In genomic region chr7:12716134-12716667, GRCh38 we compare ENCODE assay signal across 9 cellular contexts. TPM values are rescaled to one million over a fixed set of nuclear protein-coding genes. Genes with fewer than 3 reads are reported as not detected.
DNase-seq lines count a peak whose midpoint lies in the region; ATAC-seq and TF ChIP-seq lines count a peak whose summit lies in the region.
"Had no signal": no experiment of that assay in that cellular context is flagged by ENCODE, and none has a peak within 500 bp of the region (broad histone marks: within the 10 kb centered on the region; RNA-seq: fewer than 3 reads in every experiment).

No MANE protein-coding gene starts in this region.

- intact Hi-C loops in ovary (cut with DNase I): no loop called here

- TF ChIP-seq POLR2A in ovary (IDR thresholded peaks at IDR 0.05): no peak

- ATAC-seq in thoracic aorta (ENCODE audit: insufficient number of reproducible peaks, low FRiP score, low read depth): no peak
- ATAC-seq: stimulated activated memory B cell treated with anti-CD40 and anti-IgM and Interleukin-4, amounts not matched to agents 10 μg/mL and 1 μg/mL and 100 μg/mL, for 72 hours had no signal

- H3K4me3 ChIP-seq in thoracic aorta: peak overlapping the region; percentile 41
- H3K4me3 ChIP-seq in ovary: no peak overlapping the region
- H3K4me3 ChIP-seq in MG63: no peak overlapping the region

- H3K9me3 ChIP-seq in thoracic aorta (no peaks in the 10 kb centered on the region), ovary (no peaks in the 10 kb centered on the region), MG63 (no peaks in the 10 kb centered on the region)

- peak overlapping the region; percentile 58 for H3K27ac ChIP-seq in angular gyrus (ENCODE audit: low read depth, low read length)
- H3K27ac ChIP-seq in layer of hippocampus (ENCODE audit: low read depth, low read length): peak overlapping the region; percentile 54
- H3K27ac ChIP-seq in thoracic aorta: peak overlapping the region in 1 of 2 donors; percentile 25
- H3K27ac ChIP-seq in ovary: no peak overlapping the region

- TF ChIP-seq CTCF in thoracic aorta (IDR thresholded peaks at IDR 0.05): no peak
- TF ChIP-seq CTCF in ovary (IDR thresholded peaks at IDR 0.05): no peak

- DNase-seq in NCI-H748 (lab: John Stamatoyannopoulos, UW; ENCODE audit: unreplicated experiment) (peak; percentile 51), NCI-H748 treated with DMSO at 0.1 percent for 48 hours (lab: John Stamatoyannopoulos, UW) (no peak), thoracic aorta (ENCODE audit: low spot score) (no peak), ovary (no peak), MG63 (no peak), H4 (ENCODE audit: low spot score) (no peak)

- H3K27me3 ChIP-seq in layer of hippocampus (ENCODE audit: control insufficient read depth, insufficient read depth, low read length) (no peaks in the 10 kb centered on the region), thoracic aorta (replicated peaks; ENCODE audit: insufficient read depth) (no peaks in the 10 kb centered on the region), ovary (no peaks in the 10 kb centered on the region), MG63 (no peaks in the 10 kb centered on the region)

- 87 to 91% (median 88%) methylated on average over 7 of the region's 7 CpGs for WGBS in ovary, 3 donors

- H3K4me1 ChIP-seq in thoracic aorta (ENCODE audit: control insufficient read depth in 1 of 2, low read depth in 2 of 2) (peaks cover 16 to 43% of the 10 kb centered on the region in 2 donors), ovary (ENCODE audit: insufficient read depth) (peaks cover 6% of the 10 kb centered on the region)

- no peaks in the 10 kb centered on the region for H3K36me3 ChIP-seq in thoracic aorta
- no peaks in the 10 kb centered on the region for H3K36me3 ChIP-seq in ovary
- H3K36me3 ChIP-seq in MG63: no peaks in the 10 kb centered on the region

- no peak for TF ChIP-seq EP300 in ovary (IDR thresholded peaks at IDR 0.05)

RNA-seq across cellular contexts. Expression of gene ARL4A, which starts 28.8 kb away (rescaled TPM):
- 10 to 100 TPM; 13.1 to 21.0 TPM for total RNA-seq in thoracic aorta
- 10 to 100 TPM in 3 of 7 donors, 1 to 10 TPM in 4; 4.6 to 32.2 (median 9.5) TPM for total RNA-seq in ovary
- 10 to 100 TPM; 17.1 to 22.3 TPM for polyA plus RNA-seq in ovary
- total RNA-seq in MG63 (2014; rRNA removed; shearing (Covaris generic); ENCODE audit: low replicate concordance): 66.5 and 99.5 TPM in 2 replicates
- total RNA-seq in H4 (2014; rRNA removed; shearing (Covaris generic)): 139 and 154 TPM in 2 replicates

Comparison
In these comparisons a context has a peak if more than half of its experiments do, and no peak if none do; other contexts are left out.
1. H3K27ac ChIP-seq: peak in angular gyrus (single experiment) and layer of hippocampus (single experiment); none in ovary (0 of 2).